37 cellular contexts compared by ENCODE assay signal in the genomic region with DNA sequence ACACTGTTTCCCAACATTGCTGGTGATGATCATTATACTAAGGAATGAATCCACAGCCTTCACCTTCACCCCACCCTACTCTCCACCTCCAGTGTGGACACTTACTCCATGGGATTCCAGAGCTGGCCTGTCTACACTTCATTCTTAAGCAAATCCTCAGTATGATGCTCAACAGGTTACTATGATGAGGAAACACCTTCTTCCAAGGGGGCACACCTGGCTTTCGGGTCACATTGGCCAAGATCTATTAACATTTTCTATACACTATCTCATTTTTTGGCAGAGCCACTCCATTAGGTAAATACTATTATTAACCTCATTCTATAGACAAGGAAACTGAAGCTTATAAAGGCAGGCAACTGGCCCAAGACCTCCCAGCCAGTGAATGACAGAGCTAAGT. TPM values are rescaled to one million over a fixed set of nuclear protein-coding genes. Genes with fewer than 3 reads are reported as not detected.
A peak's percentile ranks its signal among the peaks of the same experiment; 100 is the strongest.
DNase-seq lines count a peak whose midpoint lies in the region; FAIRE-seq and TF ChIP-seq lines count a peak whose summit lies in the region.
"Had no signal": no experiment of that assay in that cellular context is flagged by ENCODE, and none has a peak within 500 bp of the region (broad histone marks: within the 10 kb centered on the region; RNA-seq: fewer than 3 reads in every experiment).

No MANE protein-coding gene starts in this region.

- TF ChIP-seq CTCF in HEK293 (tag by site-specific recombination; IDR thresholded peaks at IDR 0.05) (no peak), esophagus muscularis mucosa (IDR thresholded peaks at IDR 0.05) (no peak)

- peaks cover 3% of the 10 kb centered on the region for H3K27me3 Mint-ChIP-seq in activated CD4-positive, alpha-beta T cell treated with anti-CD3 and anti-CD28 coated beads, Interleukin-2, amount 10 ng/mL, durations not matched to agents 24 days and 14 days

- TF ChIP-seq POLR2A in esophagus muscularis mucosa (IDR thresholded peaks at IDR 0.05; ENCODE audit: low read depth): no peak

- no peak overlapping the region for H3K4me3 ChIP-seq in HEK293 (ENCODE audit: low read depth, low read length)
- no peak overlapping the region for H3K4me3 ChIP-seq in esophagus muscularis mucosa
- H3K4me3 ChIP-seq: A549; BLaER1; BLaER1 treated with 17β-estradiol and CSF1 and Interleukin-3, amounts not matched to agents 10 nM and 100 nM had no signal

- H3K27ac ChIP-seq in HEK293 (ENCODE audit: extremely low read depth, low read depth, low read length): no peak overlapping the region
- no peak overlapping the region for H3K27ac ChIP-seq in esophagus muscularis mucosa (replicated peaks in 1 of 4)
- H3K27ac ChIP-seq: 22Rv1; A549; BLaER1; BLaER1 treated with 17β-estradiol and CSF1 and Interleukin-3, amounts not matched to agents 10 nM and 100 nM; C4-2B had no signal

- no peaks in the 10 kb centered on the region for H3K4me1 Mint-ChIP-seq in activated CD4-positive, alpha-beta T cell treated with anti-CD3 and anti-CD28 coated beads, Interleukin-2, amount 10 ng/mL, durations not matched to agents 24 days and 14 days
- H3K4me1 Mint-ChIP-seq: B cell; CD14-positive monocyte; CD4-positive, alpha-beta memory T cell; CD4-positive, CD25-positive, alpha-beta regulatory T cell; CD8-positive, alpha-beta memory T cell had no signal

- TF ChIP-seq EP300 in esophagus muscularis mucosa (IDR thresholded peaks at IDR 0.05): no peak

- WGBS in esophagus muscularis mucosa: 77% methylated on average over 1 of the region's 1 CpG

- no peaks in the 10 kb centered on the region for H3K36me3 Mint-ChIP-seq in activated CD4-positive, alpha-beta T cell treated with anti-CD3 and anti-CD28 coated beads, Interleukin-2, amount 10 ng/mL, durations not matched to agents 24 days and 14 days (ENCODE audit: low read depth)
- H3K36me3 Mint-ChIP-seq: CD14-positive monocyte; CD4-positive, alpha-beta memory T cell; CD4-positive, CD25-positive, alpha-beta regulatory T cell; CD8-positive, alpha-beta memory T cell; CD8-positive, alpha-beta T cell had no signal

- H3K4me3 Mint-ChIP-seq in activated CD4-positive, alpha-beta T cell treated with anti-CD3 and anti-CD28 coated beads, Interleukin-2, amount 10 ng/mL, durations not matched to agents 24 days and 14 days: no peak overlapping the region
- H3K4me3 Mint-ChIP-seq: B cell; CD14-positive monocyte; CD4-positive, alpha-beta memory T cell; CD4-positive, alpha-beta T cell; CD4-positive, CD25-positive, alpha-beta regulatory T cell; CD8-positive, alpha-beta memory T cell; CD8-positive, alpha-beta T cell had no signal

- H3K27me3 ChIP-seq in esophagus muscularis mucosa: no peaks in the 10 kb centered on the region
- H3K27me3 ChIP-seq: BLaER1; BLaER1 treated with 17β-estradiol and CSF1 and Interleukin-3, amounts not matched to agents 10 nM and 100 nM had no signal

- in situ Hi-C loops in KBM-7 (cut with MboI; ENCODE audit: low pct_unique_long_range_greater_than_20kb, low sequenced_read_pairs): no loop called here

- peak; percentile 72 for FAIRE-seq in HTR-8/SVneo (lab: Jason Lieb, UNC)
- FAIRE-seq: A204.1, A549, D721Med had no signal

- H3K9me3 ChIP-seq in HEK293 (ENCODE audit: control insufficient read depth, insufficient read depth, low read depth, low read length): no peaks in the 10 kb centered on the region
- H3K9me3 ChIP-seq in esophagus muscularis mucosa: peaks cover 0 to 5% (median 0%) of the 10 kb centered on the region in 4 donors
- H3K9me3 ChIP-seq: A549, BE2C, BLaER1 had no signal

- CTCF ChIA-PET in HEK293 (lab: Yijun Ruan, JAX): interaction anchor here (0.6 to 2.8 kb wide), 2 partner anchors 26 to 216 kb away, joined by 3 to 14 read pairs; no protein-coding TSS in a partner anchor

- intact Hi-C loops in esophagus muscularis mucosa (cut with DNase I): no loop called here
- intact Hi-C loops in activated CD4-positive, alpha-beta T cell treated with anti-CD3 and anti-CD28 coated beads, Interleukin-2, amount 10 ng/mL, durations not matched to agents 24 days and 14 days (cut with micrococcal nuclease): no loop called here

- POLR2A ChIA-PET in HEK293 (lab: Yijun Ruan, JAX): no interaction called here

- H3K36me3 ChIP-seq in HEK293 (ENCODE audit: control insufficient read depth in 2 of 2, insufficient read depth in 1 of 2, low read length in 2 of 2): no peaks in the 10 kb centered on the region
- no peaks in the 10 kb centered on the region for H3K36me3 ChIP-seq in esophagus muscularis mucosa
- H3K36me3 ChIP-seq: BE2C; BLaER1; BLaER1 treated with 17β-estradiol and CSF1 and Interleukin-3, amounts not matched to agents 10 nM and 100 nM had no signal

- H3K9me3 Mint-ChIP-seq in activated CD4-positive, alpha-beta T cell treated with anti-CD3 and anti-CD28 coated beads, Interleukin-2, amount 10 ng/mL, durations not matched to agents 24 days and 14 days: no peaks in the 10 kb centered on the region
- H3K9me3 Mint-ChIP-seq: CD8-positive, alpha-beta T cell had no signal

- no peak overlapping the region for H3K27ac Mint-ChIP-seq in activated CD4-positive, alpha-beta T cell treated with anti-CD3 and anti-CD28 coated beads, Interleukin-2, amount 10 ng/mL, durations not matched to agents 24 days and 14 days
- H3K27ac Mint-ChIP-seq: B cell; CD14-positive monocyte; CD4-positive, alpha-beta memory T cell; CD4-positive, alpha-beta T cell; CD4-positive, CD25-positive, alpha-beta regulatory T cell; CD8-positive, alpha-beta memory T cell; CD8-positive, alpha-beta T cell had no signal

- H3K4me1 ChIP-seq in HEK293 (ENCODE audit: control insufficient read depth, insufficient read depth, low read length) (no peaks in the 10 kb centered on the region), esophagus muscularis mucosa (no peaks in the 10 kb centered on the region)
- H3K4me1 ChIP-seq: A549; BE2C; BLaER1; BLaER1 treated with 17β-estradiol and CSF1 and Interleukin-3, amounts not matched to agents 10 nM and 100 nM; Caco-2 had no signal

- DNase-seq in HTR-8/SVneo (ENCODE audit: insufficient read length, low spot score) (no peak), esophagus muscularis mucosa (ENCODE audit: extremely low spot score) (peak; percentile 53), KBM-7 (no peak), 8988T (no peak)
- no peak for DNase-seq in activated CD4-positive, alpha-beta T cell treated with anti-CD3 and anti-CD28 coated beads, Interleukin-2, amount 10 ng/mL, durations not matched to agents 24 days and 14 days
- DNase-seq: ACHN; AML-193; BE2C; C1 segment of cervical spinal cord; Caco-2; Calu3; CD4-positive, alpha-beta memory T cell; CD4-positive, alpha-beta T cell; CD4-positive, CD25-positive, alpha-beta regulatory T cell; CD8-positive, alpha-beta memory T cell; CD8-positive, alpha-beta T cell; COR-L47; DMS 273 treated with DMSO at 0.1 percent for 48 hours; DMS153; DMS53; DMS79; DMS79 treated with DMSO at 0.1 percent for 48 hours; DND-41; EL had no signal

TF ChIP-seq in HEK293, 187 proteins besides CTCF, POLR2A, EP300 and RAD21:
- TF ChIP-seq, protein P1, sequence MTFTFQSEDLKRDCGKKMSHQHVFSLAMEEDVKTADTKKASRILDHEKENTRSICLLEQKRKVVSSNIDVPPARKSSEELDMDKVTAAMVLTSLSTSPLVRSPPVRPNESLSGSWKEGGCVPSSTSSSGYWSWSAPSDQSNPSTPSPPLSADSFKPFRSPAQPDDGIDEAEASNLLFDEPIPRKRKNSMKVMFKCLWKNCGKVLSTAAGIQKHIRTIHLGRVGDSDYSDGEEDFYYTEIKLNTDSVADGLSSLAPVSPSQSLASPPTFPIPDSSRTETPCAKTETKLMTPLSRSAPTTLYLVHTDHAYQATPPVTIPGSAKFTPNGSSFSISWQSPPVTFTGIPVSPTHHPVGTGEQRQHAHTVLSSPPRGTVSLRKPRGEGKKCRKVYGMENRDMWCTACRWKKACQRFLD (tag by site-specific recombination; IDR thresholded peaks at IDR 0.05): no peak
- TF ChIP-seq SCRT2 (tag by site-specific recombination; IDR thresholded peaks at IDR 0.05): peak; percentile 60
TF ChIP-seq in HEK293: peak in this region for 1.

RNA-seq across cellular contexts. Expression of a gene that starts 8.0 kb away (rescaled TPM):
- not detected for total RNA-seq in esophagus muscularis mucosa
- total RNA-seq in activated CD4-positive, alpha-beta T cell treated with anti-CD3 and anti-CD28 coated beads, Interleukin-2, amount 10 ng/mL, durations not matched to agents 24 days and 14 days: not detected in 2 replicates
- total RNA-seq: A172; A673; B cell; Caco-2; Calu3; CD4-positive, alpha-beta memory T cell; CD4-positive, alpha-beta T cell; CD4-positive, CD25-positive, alpha-beta regulatory T cell; CD8-positive, alpha-beta memory T cell; CD8-positive, alpha-beta T cell; Daoy had no signal

RNA-seq across cellular contexts. Expression of a gene that starts 15.9 kb away (rescaled TPM):
- not detected for total RNA-seq in esophagus muscularis mucosa
- total RNA-seq in activated CD4-positive, alpha-beta T cell treated with anti-CD3 and anti-CD28 coated beads, Interleukin-2, amount 10 ng/mL, durations not matched to agents 24 days and 14 days: not detected in 2 replicates
- total RNA-seq: A172; A673; B cell; Caco-2; Calu3; CD4-positive, alpha-beta memory T cell; CD4-positive, alpha-beta T cell; CD4-positive, CD25-positive, alpha-beta regulatory T cell; CD8-positive, alpha-beta memory T cell; CD8-positive, alpha-beta T cell; Daoy had no signal

RNA-seq across cellular contexts. Expression of a gene that starts 23.9 kb away (rescaled TPM):
- not detected for total RNA-seq in esophagus muscularis mucosa
- not detected in 2 replicates for total RNA-seq in activated CD4-positive, alpha-beta T cell treated with anti-CD3 and anti-CD28 coated beads, Interleukin-2, amount 10 ng/mL, durations not matched to agents 24 days and 14 days
- total RNA-seq: A172; A673; B cell; Caco-2; Calu3; CD4-positive, alpha-beta memory T cell; CD4-positive, alpha-beta T cell; CD4-positive, CD25-positive, alpha-beta regulatory T cell; CD8-positive, alpha-beta memory T cell; CD8-positive, alpha-beta T cell; Daoy had no signal

RNA-seq across cellular contexts. Expression of a gene that starts 39.8 kb away (rescaled TPM):
- total RNA-seq in esophagus muscularis mucosa: not detected
- total RNA-seq in activated CD4-positive, alpha-beta T cell treated with anti-CD3 and anti-CD28 coated beads, Interleukin-2, amount 10 ng/mL, durations not matched to agents 24 days and 14 days: not detected in 2 replicates
- total RNA-seq: A172; A673; B cell; Caco-2; Calu3; CD4-positive, alpha-beta memory T cell; CD4-positive, alpha-beta T cell; CD4-positive, CD25-positive, alpha-beta regulatory T cell; CD8-positive, alpha-beta memory T cell; CD8-positive, alpha-beta T cell; Daoy had no signal
